19 cellular contexts compared by ENCODE assay signal in genomic region chr6:20814494-20814893, GRCh38.
A peak's percentile ranks its signal among the peaks of the same experiment; 100 is the strongest.
DNase-seq lines count a peak whose midpoint lies in the region; ATAC-seq, FAIRE-seq and TF ChIP-seq lines count a peak whose summit lies in the region.
"Had no signal": no experiment of that assay in that cellular context is flagged by ENCODE, and none has a peak within 500 bp of the region (broad histone marks: within the 10 kb centered on the region; RNA-seq: fewer than 3 reads in every experiment).

No MANE protein-coding gene starts in this region.

- H3K79me2 ChIP-seq in K562 (ENCODE audit: control insufficient read depth, insufficient read depth, low read length) (no peaks in the 10 kb centered on the region), keratinocyte (ENCODE audit: control insufficient read depth, insufficient read depth, low read length) (no peaks in the 10 kb centered on the region), SK-N-SH (ENCODE audit: insufficient read depth) (no peaks in the 10 kb centered on the region)

- FAIRE-seq in K562 (lab: Jason Lieb, UNC) (no peak), keratinocyte (lab: Jason Lieb, UNC) (peak; percentile 9)
- FAIRE-seq: HTR-8/SVneo had no signal

- H3K27ac ChIP-seq in K562 (ENCODE audit: extremely low read depth, low read depth, low read length) (no peak overlapping the region), keratinocyte (ENCODE audit: control insufficient read depth, insufficient read depth, low read length) (no peak overlapping the region), SK-N-SH (ENCODE audit: low read depth in 2 of 2, low read length in 1 of 2) (no peak overlapping the region)

- H3K4me2 ChIP-seq in K562 (ENCODE audit: insufficient read depth, low read length): no peak overlapping the region
- H3K4me2 ChIP-seq in keratinocyte (ENCODE audit: control insufficient read depth, extremely low read depth, insufficient read depth, low read depth, low read length): no peak overlapping the region
- H3K4me2 ChIP-seq in SK-N-SH: no peak overlapping the region

- TF ChIP-seq EP300 in K562 (IDR thresholded peaks at IDR 0.05; ENCODE audit: low read length) (no peak), SK-N-SH (IDR thresholded peaks at IDR 0.05; ENCODE audit: borderline replicate concordance in 1 of 2, low read depth in 1 of 2, low read length in 1 of 2) (no peak)

- DNase-seq in EH (ENCODE audit: low read depth): peak; percentile 8
- DNase-seq in K562 (ENCODE audit: extremely low read depth in 1 of 4, low spot score in 3 of 4): no peak
- DNase-seq in keratinocyte (ENCODE audit: low read depth, low spot score): no peak
- peak; percentile 17 for DNase-seq in stromal cell of bone marrow (ENCODE audit: low read depth)
- no peak for DNase-seq in NCI-H446 (lab: John Stamatoyannopoulos, UW)
- no peak for DNase-seq in NCI-H2029 (lab: John Stamatoyannopoulos, UW)
- DNase-seq in SK-N-SH: no peak
- DNase-seq: ACHN, C1 segment of cervical spinal cord, GDM1, MM.1S, NCI-H1092, NCI-H1694, NCI-H510A treated with DMSO at 0.1 percent for 48 hours, NCI-H82, RPMI8226, SHP77 treated with DMSO at 0.1 percent for 48 hours had no signal

- TF ChIP-seq CTCF in K562 (IDR thresholded peaks at IDR 0.05 in 2 of 3, conservative IDR thresholded peaks at IDR 0.05 in 1 of 3; ENCODE audit: insufficient read depth in 2 of 3, low read depth in 1 of 3, low read length in 3 of 3): no peak
- no peak for TF ChIP-seq CTCF in keratinocyte (optimal IDR thresholded peaks at IDR 0.05 in 1 of 3, IDR thresholded peaks at IDR 0.05 in 1 of 3, conservative IDR thresholded peaks at IDR 0.05 in 1 of 3; ENCODE audit: extremely low read depth in 1 of 3, insufficient read depth in 2 of 3, low read length in 3 of 3)
- TF ChIP-seq CTCF in SK-N-SH (IDR thresholded peaks at IDR 0.05): no peak

- H3K9me2 ChIP-seq in SK-N-SH: no peaks in the 10 kb centered on the region

- CTCF ChIA-PET in K562 (lab: Yijun Ruan, JAX; ENCODE audit: low intra/inter-chr PET ratio) (no interaction called here), SK-N-SH (lab: Yijun Ruan, JAX) (interaction anchor here (1.0 kb wide), 1 partner anchor 14 kb away, joined by 3 read pairs; no protein-coding TSS in a partner anchor)

- TF ChIP-seq POLR2A in K562 (conservative IDR thresholded peaks at IDR 0.05): no peak

- H2AFZ ChIP-seq in K562 (ENCODE audit: low read depth, low read length) (no peak overlapping the region), keratinocyte (ENCODE audit: control insufficient read depth, low read length) (no peak overlapping the region), SK-N-SH (ENCODE audit: low read depth) (no peak overlapping the region)

- in situ Hi-C loops in K562 (cut with MboI): no loop called here

- H3K9me1 ChIP-seq in K562 (ENCODE audit: control insufficient read depth, insufficient read depth, low read length) (no peaks in the 10 kb centered on the region), keratinocyte (ENCODE audit: control insufficient read depth, extremely low read depth, insufficient read depth, low read length) (no peaks in the 10 kb centered on the region)

- H3K36me3 ChIP-seq in K562 (ENCODE audit: control insufficient read depth, insufficient read depth, low read length) (no peaks in the 10 kb centered on the region; the same call in 2 of the 3 replicates), keratinocyte (ENCODE audit: control insufficient read depth in 2 of 2, extremely low read depth in 1 of 2, insufficient read depth in 2 of 2, low read length in 2 of 2) (no peaks in the 10 kb centered on the region), SK-N-SH (replicated peaks in 1 of 2; ENCODE audit: control insufficient read depth in 1 of 2, insufficient read depth in 2 of 2, low read length in 1 of 2) (no peaks in the 10 kb centered on the region)
- H3K36me3 ChIP-seq: HAP-1 had no signal

- dilution Hi-C loops in keratinocyte (cut with MboI; ENCODE audit: extremely low pct_ligation_motif_present, low sequenced_read_pairs): no loop called here

- TF ChIP-seq RAD21 in K562 (CRISPR knock-in tag; conservative IDR thresholded peaks at IDR 0.05 in 1 of 2, IDR thresholded peaks at IDR 0.05 in 1 of 2): no peak
- no peak for TF ChIP-seq RAD21 in SK-N-SH (IDR thresholded peaks at IDR 0.05; ENCODE audit: low read length)

- intact Hi-C loops in K562 (cut with micrococcal nuclease): no loop called here

- H3K9ac ChIP-seq in K562 (ENCODE audit: insufficient read depth in 1 of 2, low read depth in 2 of 2, low read length in 2 of 2): no peak overlapping the region
- H3K9ac ChIP-seq in keratinocyte (ENCODE audit: control insufficient read depth, extremely low read depth, insufficient read depth, low read length): no peak overlapping the region
- no peak overlapping the region for H3K9ac ChIP-seq in SK-N-SH

- H3K4me3 ChIP-seq in K562: no peak overlapping the region
- H3K4me3 ChIP-seq in keratinocyte (ENCODE audit: control insufficient read depth in 2 of 3, extremely low read depth in 1 of 3, insufficient read depth in 2 of 3, low read depth in 1 of 3, low read length in 3 of 3): no peak overlapping the region
- no peak overlapping the region for H3K4me3 ChIP-seq in SK-N-SH (ENCODE audit: low read depth in 2 of 2, low read length in 1 of 2)
- H3K4me3 ChIP-seq: HAP-1 had no signal

- WGBS in K562 (ENCODE audit: insufficient coverage, low coverage, missing lambda C conversion rate): 89% methylated on average over 4 of the region's 4 CpGs
- WGBS in SK-N-SH (ENCODE audit: low lambda C conversion rate): 89% methylated on average over 4 of the region's 4 CpGs

- H3K4me1 ChIP-seq in K562 (replicated peaks in 1 of 2; ENCODE audit: control insufficient read depth in 2 of 2, insufficient read depth in 2 of 2, low read length in 2 of 2) (peaks cover 8 to 20% of the 10 kb centered on the region in 2 experiments), keratinocyte (ENCODE audit: control insufficient read depth, extremely low read depth, insufficient read depth, low read length) (peaks cover 15% of the 10 kb centered on the region), SK-N-SH (ENCODE audit: control insufficient read depth in 1 of 2, insufficient read depth in 2 of 2, low read depth in 1 of 2, low read length in 1 of 2) (peaks cover 7 to 18% of the 10 kb centered on the region in 2 experiments)

- POLR2A ChIA-PET in K562 (lab: Yijun Ruan, JAX): interaction anchor here (0.5 to 1.0 kb wide), 2 partner anchors 10 to 746 kb away, joined by 3 read pairs; no protein-coding TSS in a partner anchor
- POLR2A ChIA-PET in SK-N-SH (lab: Yijun Ruan, JAX): no interaction called here

- ATAC-seq in K562: no peak

- peaks cover 19% of the 10 kb centered on the region for H3F3A ChIP-seq in SK-N-SH (replicated peaks; ENCODE audit: insufficient read depth)

- H3K27me3 ChIP-seq in K562 (ENCODE audit: control insufficient read depth in 2 of 2, insufficient read depth in 2 of 2, low read length in 2 of 2) (no peaks in the 10 kb centered on the region), keratinocyte (ENCODE audit: control insufficient read depth, extremely low read depth, insufficient read depth, low read length) (no peaks in the 10 kb centered on the region), SK-N-SH (ENCODE audit: insufficient read depth) (no peaks in the 10 kb centered on the region)

- H3K9me3 ChIP-seq in K562 (replicated peaks; ENCODE audit: control insufficient read depth, insufficient read depth, low read depth, low read length): no peaks in the 10 kb centered on the region
- no peaks in the 10 kb centered on the region for H3K9me3 ChIP-seq in keratinocyte (ENCODE audit: control insufficient read depth, low read depth, low read length)
- no peaks in the 10 kb centered on the region; the same call in 1 of the 2 replicates for H3K9me3 ChIP-seq in SK-N-SH
- H3K9me3 ChIP-seq: HAP-1 had no signal

- H4K20me1 ChIP-seq in K562 (replicated peaks; ENCODE audit: control insufficient read depth, insufficient read depth, low read length): no peaks in the 10 kb centered on the region
- H4K20me1 ChIP-seq in keratinocyte (ENCODE audit: control insufficient read depth, extremely low read depth, insufficient read depth, low read length): no peaks in the 10 kb centered on the region
- no peaks in the 10 kb centered on the region for H4K20me1 ChIP-seq in SK-N-SH (ENCODE audit: insufficient read depth)

- BruUV-seq in K562 (replicated peaks; lab: Mats Ljungman, UMichigan): no TSS peak

TF ChIP-seq in K562, 482 proteins besides CTCF, POLR2A, EP300 and RAD21:
- TF ChIP-seq ZNF316 (IDR thresholded peaks at IDR 0.05): peak; percentile 70
- no peak for TF ChIP-seq ZC3H8 (IDR thresholded peaks at IDR 0.05)
- no peak for TF ChIP-seq GATAD2A (IDR thresholded peaks at IDR 0.05)
- TF ChIP-seq C11orf30 (IDR thresholded peaks at IDR 0.05; ENCODE audit: low read depth): peak; percentile 42; the same call in 1 of the 2 replicates
- TF ChIP-seq HOXB6 (CRISPR knock-in tag; IDR thresholded peaks at IDR 0.05; ENCODE audit: borderline replicate concordance): no peak
- 0 out of 2 replicates have a peak, but pooled peaks have one; percentile 22 for TF ChIP-seq MAFG (tag; conservative IDR thresholded peaks at IDR 0.05)

TF ChIP-seq in SK-N-SH, 30 proteins besides CTCF, POLR2A, EP300 and RAD21 (continues in another document):
- TF ChIP-seq FOXM1 (IDR thresholded peaks at IDR 0.05; ENCODE audit: low read depth): no peak
- TF ChIP-seq NRF1 (IDR thresholded peaks at IDR 0.05; ENCODE audit: low read depth, low read length): no peak
- no peak for TF ChIP-seq SIN3A (IDR thresholded peaks at IDR 0.05; ENCODE audit: borderline replicate concordance, low read depth, low read length)
- no peak for TF ChIP-seq USF1 (IDR thresholded peaks at IDR 0.05; ENCODE audit: borderline replicate concordance, low read depth)
- TF ChIP-seq TAF1 (IDR thresholded peaks at IDR 0.05; ENCODE audit: borderline replicate concordance, low read depth, low read length): no peak

Comparison
In these comparisons a context has a peak if more than half of its experiments do, and no peak if none do; other contexts are left out.
1. DNase-seq: peak in EH (single experiment) and stromal cell of bone marrow (single experiment); none in K562 (0 of 4), keratinocyte (single experiment), NCI-H446 (0 of 2), NCI-H2029 (single experiment) and SK-N-SH (single experiment).